18 cellular contexts compared by ENCODE assay signal in genomic region chr6:23412770-23413169, GRCh38.
DNase-seq lines count a peak whose midpoint lies in the region; ATAC-seq, FAIRE-seq and TF ChIP-seq lines count a peak whose summit lies in the region.
"Had no signal": no experiment of that assay in that cellular context is flagged by ENCODE, and none has a peak within 500 bp of the region (broad histone marks: within the 10 kb centered on the region; RNA-seq: fewer than 3 reads in every experiment).

No MANE protein-coding gene starts in this region.

- no peak overlapping the region for H3K4me3 ChIP-seq in bronchial epithelial cell (ENCODE audit: low read depth, low read length)
- H3K4me3 ChIP-seq in ascending aorta: no peak overlapping the region
- H3K4me3 ChIP-seq: A549, GM23338 had no signal

- H3K4me1 ChIP-seq in ascending aorta: no peaks in the 10 kb centered on the region
- H3K4me1 ChIP-seq: A549 had no signal

- TF ChIP-seq CTCF in bronchial epithelial cell (IDR thresholded peaks at IDR 0.05; ENCODE audit: insufficient read depth, low read length, severe bottlenecking) (no peak), ascending aorta (IDR thresholded peaks at IDR 0.05) (no peak)

- H3K36me3 ChIP-seq in bronchial epithelial cell (ENCODE audit: control insufficient read depth, insufficient read depth, low read length): no peaks in the 10 kb centered on the region
- no peaks in the 10 kb centered on the region for H3K36me3 ChIP-seq in ascending aorta
- H3K36me3 ChIP-seq: BE2C had no signal

- FAIRE-seq in bronchial epithelial cell (lab: Jason Lieb, UNC): no peak
- FAIRE-seq: A549, G401.6, GM12891 had no signal

- intact Hi-C loops in left ventricle myocardium superior (cut with micrococcal nuclease) (no loop called here), ascending aorta (cut with DNase I) (no loop called here)

- H3K27me3 ChIP-seq in bronchial epithelial cell (ENCODE audit: control insufficient read depth, insufficient read depth, low read length) (no peaks in the 10 kb centered on the region), ascending aorta (no peaks in the 10 kb centered on the region)
- H3K27me3 ChIP-seq: BE2C had no signal

- no peak for ATAC-seq in left ventricle myocardium superior
- ATAC-seq: A549, GM23338 had no signal

- H3K9me3 ChIP-seq in ascending aorta: no peaks in the 10 kb centered on the region
- H3K9me3 ChIP-seq: A549, BE2C had no signal

- DNase-seq in NCI-H446 treated with DMSO at 0.1 percent for 48 hours (lab: John Stamatoyannopoulos, UW) (peak; percentile 26), bronchial epithelial cell (ENCODE audit: low read depth) (peak; percentile 63), fibroblast of peridontal ligament (ENCODE audit: extremely low read depth) (peak; percentile 2), left ventricle myocardium superior (no peak), NOMO-1 (lab: John Stamatoyannopoulos, UW; ENCODE audit: unreplicated experiment in 2 of 2) (no peak), NCI-H1417 treated with DMSO at 0.1 percent for 48 hours (lab: John Stamatoyannopoulos, UW) (no peak), ascending aorta (ENCODE audit: low spot score in 2 of 2) (no peak)
- DNase-seq: BE2C; CD4-positive, alpha-beta memory T cell; DMS79 treated with DMSO at 0.1 percent for 48 hours; EL; H7 had no signal

- no peak overlapping the region for H3K27ac ChIP-seq in ascending aorta
- H3K27ac ChIP-seq: A549, C4-2B, HL-60 had no signal

Comparison
In these comparisons a context has a peak if more than half of its experiments do, and no peak if none do; other contexts are left out.
1. DNase-seq: peak in NCI-H446 treated with DMSO at 0.1 percent for 48 hours (single experiment), bronchial epithelial cell (single experiment) and fibroblast of peridontal ligament (single experiment); none in left ventricle myocardium superior (single experiment), NOMO-1 (0 of 2), NCI-H1417 treated with DMSO at 0.1 percent for 48 hours (single experiment) and ascending aorta (0 of 2).